ENCODE assay signal across 1 cellular context in genomic region chr22:19853879-19854777, GRCh38.
TF ChIP-seq lines count a peak whose summit lies in the region.

No MANE protein-coding gene starts in this region.

TF ChIP-seq in HepG2, 621 proteins besides CTCF, POLR2A, EP300 and RAD21 (continued from another document and continues in another):
- TF ChIP-seq ZNF326 (CRISPR knock-in tag; IDR thresholded peaks at IDR 0.05; ENCODE audit: borderline replicate concordance) (0 out of 2 replicates have a peak, but pooled peaks have one; percentile 39), ZBTB10 (CRISPR knock-in tag; IDR thresholded peaks at IDR 0.05; ENCODE audit: borderline replicate concordance) (peak; percentile 37; the same call in 1 of the 2 replicates), IRF2 (CRISPR knock-in tag; IDR thresholded peaks at IDR 0.05) (no peak), POGK (CRISPR knock-in tag; conservative IDR thresholded peaks at IDR 0.05) (0 out of 2 replicates have a peak, but pooled peaks have one; percentile 6), NRL (CRISPR knock-in tag; IDR thresholded peaks at IDR 0.05; ENCODE audit: borderline replicate concordance) (no peak), KLF9 (CRISPR knock-in tag; IDR thresholded peaks at IDR 0.05; ENCODE audit: low read depth) (no peak), USF2 (IDR thresholded peaks at IDR 0.05; ENCODE audit: low read depth, low read length) (no peak), USF2 (CRISPR knock-in tag; IDR thresholded peaks at IDR 0.05; ENCODE audit: borderline replicate concordance) (peak; percentile 37; the same call in 1 of the 2 replicates), ZNF446 (CRISPR knock-in tag; IDR thresholded peaks at IDR 0.05) (no peak; the same call in 1 of the 2 replicates), ZNF652 (CRISPR knock-in tag; IDR thresholded peaks at IDR 0.05; ENCODE audit: borderline replicate concordance, low read depth) (no peak), ZNF264 (CRISPR knock-in tag; IDR thresholded peaks at IDR 0.05) (no peak), PAX8 (CRISPR knock-in tag; IDR thresholded peaks at IDR 0.05; ENCODE audit: borderline replicate concordance) (no peak), ZNF552 (CRISPR knock-in tag; IDR thresholded peaks at IDR 0.05; ENCODE audit: borderline replicate concordance) (no peak), ZFP91 (CRISPR knock-in tag; IDR thresholded peaks at IDR 0.05; ENCODE audit: borderline replicate concordance) (no peak), ZNF160 (CRISPR knock-in tag; IDR thresholded peaks at IDR 0.05) (peak; percentile 65; the same call in 1 of the 2 replicates), FUBP1 (CRISPR knock-in tag; IDR thresholded peaks at IDR 0.05; ENCODE audit: borderline replicate concordance) (no peak), ZNF350 (CRISPR knock-in tag; IDR thresholded peaks at IDR 0.05; ENCODE audit: borderline replicate concordance, low read depth) (no peak), NR1H2 (CRISPR knock-in tag; IDR thresholded peaks at IDR 0.05; ENCODE audit: borderline replicate concordance, low read depth) (no peak), KLF12 (CRISPR knock-in tag; IDR thresholded peaks at IDR 0.05; ENCODE audit: borderline replicate concordance) (no peak; the same call in 1 of the 2 replicates), NONO (IDR thresholded peaks at IDR 0.05) (no peak), NONO (CRISPR knock-in tag; conservative IDR thresholded peaks at IDR 0.05) (no peak), ZNF205 (CRISPR knock-in tag; IDR thresholded peaks at IDR 0.05) (no peak), IKZF1 (IDR thresholded peaks at IDR 0.05) (no peak), AFF4 (CRISPR knock-in tag; IDR thresholded peaks at IDR 0.05) (no peak), ATF2 (CRISPR knock-in tag; IDR thresholded peaks at IDR 0.05) (no peak), ZNF431 (CRISPR knock-in tag; IDR thresholded peaks at IDR 0.05; ENCODE audit: borderline replicate concordance, low read depth) (no peak), MTF2 (CRISPR knock-in tag; IDR thresholded peaks at IDR 0.05; ENCODE audit: borderline replicate concordance) (no peak), ZBTB3 (CRISPR knock-in tag; IDR thresholded peaks at IDR 0.05; ENCODE audit: borderline replicate concordance, low read depth) (no peak), TGIF2 (CRISPR knock-in tag; IDR thresholded peaks at IDR 0.05) (no peak), KDM3A (CRISPR knock-in tag; IDR thresholded peaks at IDR 0.05; ENCODE audit: low read depth) (no peak), SP2 (CRISPR knock-in tag; IDR thresholded peaks at IDR 0.05) (no peak), ZNF75D (CRISPR knock-in tag; IDR thresholded peaks at IDR 0.05; ENCODE audit: borderline replicate concordance) (no peak), ERF (CRISPR knock-in tag; IDR thresholded peaks at IDR 0.05) (no peak), ZSCAN30 (CRISPR knock-in tag; IDR thresholded peaks at IDR 0.05) (no peak), SMAD9 (CRISPR knock-in tag; IDR thresholded peaks at IDR 0.05) (no peak), CBFB (CRISPR knock-in tag; IDR thresholded peaks at IDR 0.05) (no peak), FOXP4 (CRISPR knock-in tag; IDR thresholded peaks at IDR 0.05) (no peak), BCL6 (CRISPR knock-in tag; IDR thresholded peaks at IDR 0.05) (no peak), IRF1 (CRISPR knock-in tag; IDR thresholded peaks at IDR 0.05; ENCODE audit: low read depth) (peak; percentile 60; the same call in 1 of the 2 replicates), ZNF18 (CRISPR knock-in tag; IDR thresholded peaks at IDR 0.05; ENCODE audit: insufficient replicate concordance) (peak; percentile 64), PAF1 (CRISPR knock-in tag; IDR thresholded peaks at IDR 0.05) (no peak), AGO2 (optimal IDR thresholded peaks at IDR 0.05; ENCODE audit: low read depth, low read length) (no peak), ZNF703 (CRISPR knock-in tag; IDR thresholded peaks at IDR 0.05; ENCODE audit: borderline replicate concordance) (no peak)
